In the genomic region with DNA sequence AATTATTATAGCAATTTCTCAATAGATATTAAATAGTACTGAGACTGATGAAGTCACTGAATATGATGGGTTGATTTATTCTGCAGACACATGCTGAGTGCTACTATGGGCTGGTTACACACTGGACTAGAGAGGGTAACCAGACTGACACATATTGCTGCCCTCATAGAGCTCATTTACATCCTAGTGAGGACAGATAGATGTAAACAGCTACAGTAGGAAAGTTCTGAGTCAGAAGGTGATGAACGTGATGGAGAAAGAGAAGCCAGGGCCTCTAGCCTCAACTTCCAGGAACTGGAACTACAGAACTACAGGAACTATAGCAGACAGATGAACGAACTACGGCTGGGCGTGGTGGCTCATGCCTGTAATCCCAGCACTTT, we compare ENCODE assay signal across 27 cellular contexts. TPM values are rescaled to one million over a fixed set of nuclear protein-coding genes. Genes with fewer than 3 reads are reported as not detected.
DNase-seq lines count a peak whose midpoint lies in the region; ATAC-seq, FAIRE-seq and TF ChIP-seq lines count a peak whose summit lies in the region.
"Had no signal": no experiment of that assay in that cellular context is flagged by ENCODE, and none has a peak within 500 bp of the region (broad histone marks: within the 10 kb centered on the region; RNA-seq: fewer than 3 reads in every experiment).

No MANE protein-coding gene starts in this region.

- H3K27me3 Mint-ChIP-seq in T-helper 17 cell = peaks cover 4% of the 10 kb centered on the region

- H3K27ac ChIP-seq in HepG2 (ENCODE audit: extremely low read length, insufficient read depth, low read length) (no peak overlapping the region), right lobe of liver (no peak overlapping the region), kidney (ENCODE audit: low read depth in 2 of 2, low read length in 2 of 2) (no peak overlapping the region)
- H3K27ac ChIP-seq: 22Rv1, colonic mucosa, KMS-11, left lung, tibial nerve had no signal

- H3K4me3 Mint-ChIP-seq in T-helper 17 cell = no peak overlapping the region
- H3K4me3 Mint-ChIP-seq: nephron progenitor cell; stimulated activated naive CD8-positive, alpha-beta T cell treated with anti-CD3 and anti-CD28 coated beads, Interleukin-15, Interleukin-2, amounts not matched to agents 100 ng/mL and 50 ng/mL, for 24 hours had no signal

- DNase-seq in NCI-H2227 treated with DMSO at 0.1 percent for 48 hours (lab: John Stamatoyannopoulos, UW) (peak; percentile 41), NCI-H2227 (lab: John Stamatoyannopoulos, UW; ENCODE audit: unreplicated experiment) (no peak), HepG2 (ENCODE audit: low spot score) (no peak), right lobe of liver (no peak), iPS-NIHi11 (ENCODE audit: low spot score) (peak; percentile 0), T-helper 17 cell (no peak), kidney (no peak)
- DNase-seq: activated CD4-positive, alpha-beta T cell treated with anti-CD3 and anti-CD28 coated beads for 4 hours; AML-193; colonic mucosa; GOT3; midbrain; NCI-H1092; NCI-H1930; nephron progenitor cell; NK-92 treated with Interleukin-12 subunit alpha and Interleukin-12 subunit beta, amount 100 ng/mL, for 24 hours had no signal

- no peak for TF ChIP-seq RAD21 in HepG2 (CRISPR knock-in tag; IDR thresholded peaks at IDR 0.05)

- H3K27me3 ChIP-seq in HepG2 (ENCODE audit: control insufficient read depth in 1 of 2, insufficient read depth in 2 of 2, low read length in 2 of 2) = peaks cover 0 to 13% of the 10 kb centered on the region in 2 experiments; a peak in 1 of 5 replicates
- no peaks in the 10 kb centered on the region for H3K27me3 ChIP-seq in right lobe of liver
- H3K27me3 ChIP-seq: colonic mucosa, left lung, tibial nerve had no signal

- CTCF ChIA-PET in HepG2 (lab: Yijun Ruan, JAX; ENCODE audit: low intra/inter-chr PET ratio, low total read pairs) = no interaction called here

- no peak for ATAC-seq in HepG2
- no peak for ATAC-seq in right lobe of liver
- ATAC-seq in T-helper 17 cell = no peak
- no peak for ATAC-seq in GM21825 (IDR thresholded peaks at IDR 0.05; ENCODE audit: unreplicated experiment)
- ATAC-seq: left lung had no signal

- H3K4me1 Mint-ChIP-seq in T-helper 17 cell = peaks cover 7% of the 10 kb centered on the region

- H3K9ac ChIP-seq in HepG2 (ENCODE audit: insufficient read depth, low read depth, low read length) (no peak overlapping the region), kidney (ENCODE audit: low read length in 2 of 2) (no peak overlapping the region)
- H3K9ac ChIP-seq: KMS-11 had no signal

- H3K4me2 ChIP-seq in HepG2 (ENCODE audit: low read depth, low read length) = peak overlapping the region; percentile 12; the same call in 1 of the 2 replicates
- H3K4me2 ChIP-seq: KMS-11 had no signal

- H3K4me1 ChIP-seq in HepG2 (ENCODE audit: insufficient read depth, low read length) (peaks cover 14% of the 10 kb centered on the region), right lobe of liver (no peaks in the 10 kb centered on the region), kidney (ENCODE audit: control insufficient read depth in 1 of 2, insufficient read depth in 1 of 2, low read depth in 1 of 2, low read length in 2 of 2) (no peaks in the 10 kb centered on the region)

- H3K36me3 ChIP-seq in HepG2 (replicated peaks in 1 of 2; ENCODE audit: control insufficient read depth in 1 of 2, insufficient read depth in 2 of 2, low read length in 2 of 2) (no peaks in the 10 kb centered on the region), right lobe of liver (no peaks in the 10 kb centered on the region), kidney (ENCODE audit: control insufficient read depth in 1 of 2, insufficient read depth in 2 of 2, low read length in 2 of 2) (no peaks in the 10 kb centered on the region)
- H3K36me3 ChIP-seq: colonic mucosa, left lung, tibial nerve had no signal

- in situ Hi-C loops in HepG2 (cut with HindIII; ENCODE audit: extremely low pct_ligation_motif_present, low pct_unique_long_range_greater_than_20kb) = no loop called here

- intact Hi-C loops in HepG2 (cut with micrococcal nuclease; ENCODE audit: unreplicated experiment) = no loop called here
- intact Hi-C loops in right lobe of liver (cut with DNase I) = loop anchor here in 1 of 2 donors (10.0 kb wide), 1 partner anchor 203 kb away; no protein-coding TSS in a partner anchor
- intact Hi-C loops in kidney (cut with DNase I) = no loop called here

- BruUV-seq in HepG2 (replicated peaks; lab: Mats Ljungman, UMichigan) = no TSS peak

- H3K9me3 ChIP-seq in HepG2 (ENCODE audit: low read length) (no peaks in the 10 kb centered on the region), right lobe of liver (no peaks in the 10 kb centered on the region), T-helper 17 cell (ENCODE audit: control insufficient read depth, low read length, poor library complexity, severe bottlenecking) (no peaks in the 10 kb centered on the region), kidney (ENCODE audit: control insufficient read depth in 1 of 2, low read length in 2 of 2) (no peaks in the 10 kb centered on the region)
- H3K9me3 ChIP-seq: colonic mucosa, left lung, tibial nerve had no signal

- H3K27ac Mint-ChIP-seq in T-helper 17 cell = no peak overlapping the region
- H3K27ac Mint-ChIP-seq: nephron progenitor cell; stimulated activated naive CD8-positive, alpha-beta T cell treated with anti-CD3 and anti-CD28 coated beads, Interleukin-15, Interleukin-2, amounts not matched to agents 100 ng/mL and 50 ng/mL, for 24 hours had no signal

- TF ChIP-seq EP300 in HepG2 (IDR thresholded peaks at IDR 0.05; ENCODE audit: low read depth in 2 of 2, low read length in 2 of 2) (no peak), HepG2 (CRISPR knock-in tag; IDR thresholded peaks at IDR 0.05; ENCODE audit: borderline replicate concordance) (no peak)

- POLR2A ChIA-PET in HepG2 (lab: Yijun Ruan, JAX) = interaction anchor here (0.6 to 1.6 kb wide), 5 partner anchors 10 to 83 kb away, joined by 3 to 6 read pairs (median 4); a partner anchor contains a TSS

- H3K36me3 Mint-ChIP-seq in T-helper 17 cell (ENCODE audit: low read depth) = peaks cover 2% of the 10 kb centered on the region
- H3K36me3 Mint-ChIP-seq: brain had no signal

- H3K4me3 ChIP-seq in HepG2 (replicated peaks in 1 of 3; ENCODE audit: insufficient read depth in 1 of 3, low read depth in 2 of 3, low read length in 3 of 3) (no peak overlapping the region), right lobe of liver (no peak overlapping the region), kidney (ENCODE audit: low read length in 2 of 2) (no peak overlapping the region)
- H3K4me3 ChIP-seq: colonic mucosa, left lung, tibial nerve had no signal

- TF ChIP-seq POLR2A in HepG2 (IDR thresholded peaks at IDR 0.05; ENCODE audit: insufficient read depth in 1 of 2, low read depth in 2 of 2, low read length in 2 of 2) (no peak), right lobe of liver (IDR thresholded peaks at IDR 0.05) (no peak)

- FAIRE-seq in HepG2 (lab: Jason Lieb, UNC) (no peak), kidney (lab: Jason Lieb, UNC) (no peak)
- FAIRE-seq: GM12891, GM19239 had no signal

- H3K79me2 ChIP-seq in HepG2 (ENCODE audit: insufficient read depth, low read length) = no peaks in the 10 kb centered on the region

- WGBS in HepG2 (ENCODE audit: low lambda C conversion rate) = 39% methylated on average over 4 of the region's 4 CpGs
- 52% methylated on average over 4 of the region's 4 CpGs for WGBS in right lobe of liver (ENCODE audit: insufficient coverage, low coverage, low lambda C conversion rate, missing lambda C conversion rate)

- H2AFZ ChIP-seq in HepG2 (ENCODE audit: low read length) = no peak overlapping the region

- TF ChIP-seq CTCF in HepG2 (CRISPR knock-in tag; IDR thresholded peaks at IDR 0.05) (no peak), right lobe of liver (IDR thresholded peaks at IDR 0.05) (no peak), kidney (IDR thresholded peaks at IDR 0.05; ENCODE audit: borderline replicate concordance, extremely low read depth, insufficient read depth) (no peak)

- no peaks in the 10 kb centered on the region for H4K20me1 ChIP-seq in HepG2 (ENCODE audit: insufficient read depth, low read length)

RNA-seq across cellular contexts. Expression of a gene that starts 6.0 kb away (rescaled TPM):
- 0.09 TPM in 1 of 2 replicates, not detected in the other for total RNA-seq in HepG2 (2016; rRNA removed; fragmentation: Illumina TruSeq; extraction: Trizol)
- not detected in 2 replicates for total RNA-seq in HepG2 (2016; cell fraction: cytosol; rRNA removed; fragmentation: Illumina TruSeq; extraction: Trizol; ENCODE audit: low read depth)
- total RNA-seq in HepG2 (2016; cell fraction: insoluble cytoplasmic fraction; rRNA removed; fragmentation: Illumina TruSeq; extraction: Trizol) = 0.17 TPM in 1 of 2 replicates, not detected in the other
- not detected in 2 replicates for total RNA-seq in HepG2 (2016; cell fraction: membrane; rRNA removed; fragmentation: Illumina TruSeq; extraction: Trizol)
- total RNA-seq in HepG2 (2016; cell fraction: nucleus; rRNA removed; fragmentation: Illumina TruSeq; extraction: Trizol) = 0.16 TPM in 1 of 2 replicates, not detected in the other
- 0.29 and 0.34 TPM in 2 replicates for polyA plus RNA-seq in HepG2 (2011; rRNA removed)
- polyA plus RNA-seq in HepG2 (2011; cell fraction: cytosol; rRNA removed) = 0.08 and 0.30 TPM in 2 replicates
- 4.2 and 5.7 TPM in 2 replicates for polyA plus RNA-seq in HepG2 (2011; cell fraction: nucleus; rRNA removed)
- 0.19 and 0.35 TPM in 2 replicates for polyA plus RNA-seq in HepG2 (2012)
- polyA plus RNA-seq in HepG2 (2016; cell fraction: cytosol; fragmentation: Illumina TruSeq; extraction: Trizol; ENCODE audit: low read depth) = 0.17 TPM in 1 of 2 replicates, not detected in the other
- 0.19 TPM in 1 of 2 replicates, not detected in the other for polyA plus RNA-seq in HepG2 (2016; cell fraction: insoluble cytoplasmic fraction; fragmentation: Illumina TruSeq; extraction: Trizol; ENCODE audit: low read depth)
- polyA plus RNA-seq in HepG2 (2016; cell fraction: membrane; fragmentation: Illumina TruSeq; extraction: Trizol; ENCODE audit: low read depth) = 0.08 and 0.22 TPM in 2 replicates
- polyA plus RNA-seq in HepG2 (2016; cell fraction: nucleus; fragmentation: Illumina TruSeq; extraction: Trizol; ENCODE audit: insufficient read depth, low read depth) = 0.52 and 0.55 TPM in 2 replicates
- 0.30 and 0.86 TPM in 2 replicates for polyA minus RNA-seq in HepG2 (2011; rRNA and poly(A)+ RNA removed; ENCODE audit: low replicate concordance)
- not detected in 2 replicates for polyA minus RNA-seq in HepG2 (2011; cell fraction: cytosol; rRNA and poly(A)+ RNA removed)
- polyA minus RNA-seq in HepG2 (2011; cell fraction: nucleus; rRNA and poly(A)+ RNA removed) = 0.75 and 1.4 TPM in 2 replicates
- under 1 TPM in 3 of 6 experiments, not detected in 3; 0.16 to 0.37 (median 0.31) TPM for total RNA-seq in right lobe of liver
- total RNA-seq in T-helper 17 cell = under 1 TPM; 0.27 to 0.34 TPM
- total RNA-seq in kidney = 1.0 TPM
- polyA plus RNA-seq in kidney (ENCODE audit: insufficient read depth, low read depth, low replicate concordance) = 0.43 TPM
- total RNA-seq: glomerular endothelial cell had no signal

RNA-seq across cellular contexts. Expression of a gene that starts 30.2 kb away (rescaled TPM):
- total RNA-seq in HepG2 (2016; rRNA removed; fragmentation: Illumina TruSeq; extraction: Trizol) (383 and 458 TPM in 2 replicates), right lobe of liver (100 to 1,000 TPM; 219 to 503 (median 313) TPM), T-helper 17 cell (100 to 1,000 TPM; 642 to 738 TPM), kidney (705 TPM)
- 49.6 and 56.4 TPM in 2 replicates for total RNA-seq in HepG2 (2016; cell fraction: cytosol; rRNA removed; fragmentation: Illumina TruSeq; extraction: Trizol; ENCODE audit: low read depth)
- total RNA-seq in HepG2 (2016; cell fraction: insoluble cytoplasmic fraction; rRNA removed; fragmentation: Illumina TruSeq; extraction: Trizol) = 365 and 431 TPM in 2 replicates
- 92.4 and 99.4 TPM in 2 replicates for total RNA-seq in HepG2 (2016; cell fraction: membrane; rRNA removed; fragmentation: Illumina TruSeq; extraction: Trizol)
- 154 and 171 TPM in 2 replicates for total RNA-seq in HepG2 (2016; cell fraction: nucleus; rRNA removed; fragmentation: Illumina TruSeq; extraction: Trizol)
- polyA plus RNA-seq in HepG2 (2011; rRNA removed) (347 and 379 TPM in 2 replicates), kidney (ENCODE audit: insufficient read depth, low read depth, low replicate concordance) (846 TPM)
- polyA plus RNA-seq in HepG2 (2011; cell fraction: cytosol; rRNA removed) = 649 and 884 TPM in 2 replicates
- 218 and 244 TPM in 2 replicates for polyA plus RNA-seq in HepG2 (2011; cell fraction: nucleus; rRNA removed)
- 289 and 295 TPM in 2 replicates for polyA plus RNA-seq in HepG2 (2012)
- 112 and 116 TPM in 2 replicates for polyA plus RNA-seq in HepG2 (2016; cell fraction: cytosol; fragmentation: Illumina TruSeq; extraction: Trizol; ENCODE audit: low read depth)
- polyA plus RNA-seq in HepG2 (2016; cell fraction: insoluble cytoplasmic fraction; fragmentation: Illumina TruSeq; extraction: Trizol; ENCODE audit: low read depth) = 879 and 1,116 TPM in 2 replicates
- polyA plus RNA-seq in HepG2 (2016; cell fraction: membrane; fragmentation: Illumina TruSeq; extraction: Trizol; ENCODE audit: low read depth) = 173 and 178 TPM in 2 replicates
- 427 and 437 TPM in 2 replicates for polyA plus RNA-seq in HepG2 (2016; cell fraction: nucleus; fragmentation: Illumina TruSeq; extraction: Trizol; ENCODE audit: insufficient read depth, low read depth)
- 360 and 1,083 TPM in 2 replicates for polyA minus RNA-seq in HepG2 (2011; rRNA and poly(A)+ RNA removed; ENCODE audit: low replicate concordance)
- polyA minus RNA-seq in HepG2 (2011; cell fraction: cytosol; rRNA and poly(A)+ RNA removed) = 284 and 320 TPM in 2 replicates
- polyA minus RNA-seq in HepG2 (2011; cell fraction: nucleus; rRNA and poly(A)+ RNA removed) = 153 and 218 TPM in 2 replicates

RNA-seq across cellular contexts. Expression of a gene that starts 32.5 kb away (rescaled TPM):
- total RNA-seq in HepG2 (2016; rRNA removed; fragmentation: Illumina TruSeq; extraction: Trizol) = 13.2 and 25.6 TPM in 2 replicates
- total RNA-seq in HepG2 (2016; cell fraction: cytosol; rRNA removed; fragmentation: Illumina TruSeq; extraction: Trizol; ENCODE audit: low read depth) = 9.1 and 9.8 TPM in 2 replicates
- total RNA-seq in HepG2 (2016; cell fraction: insoluble cytoplasmic fraction; rRNA removed; fragmentation: Illumina TruSeq; extraction: Trizol) = 10.0 and 23.4 TPM in 2 replicates
- 9.8 and 11.9 TPM in 2 replicates for total RNA-seq in HepG2 (2016; cell fraction: membrane; rRNA removed; fragmentation: Illumina TruSeq; extraction: Trizol)
- 33.1 and 33.6 TPM in 2 replicates for total RNA-seq in HepG2 (2016; cell fraction: nucleus; rRNA removed; fragmentation: Illumina TruSeq; extraction: Trizol)
- 30.2 and 43.6 TPM in 2 replicates for polyA plus RNA-seq in HepG2 (2011; rRNA removed)
- polyA plus RNA-seq in HepG2 (2011; cell fraction: cytosol; rRNA removed) = 9.6 and 15.1 TPM in 2 replicates
- polyA plus RNA-seq in HepG2 (2011; cell fraction: nucleus; rRNA removed) = 256 and 293 TPM in 2 replicates
- 17.9 and 34.3 TPM in 2 replicates for polyA plus RNA-seq in HepG2 (2012)
- polyA plus RNA-seq in HepG2 (2016; cell fraction: cytosol; fragmentation: Illumina TruSeq; extraction: Trizol; ENCODE audit: low read depth) = 5.3 and 7.5 TPM in 2 replicates
- polyA plus RNA-seq in HepG2 (2016; cell fraction: insoluble cytoplasmic fraction; fragmentation: Illumina TruSeq; extraction: Trizol; ENCODE audit: low read depth) = 10.0 and 14.2 TPM in 2 replicates
- 9.0 and 9.4 TPM in 2 replicates for polyA plus RNA-seq in HepG2 (2016; cell fraction: membrane; fragmentation: Illumina TruSeq; extraction: Trizol; ENCODE audit: low read depth)
- 70.1 TPM in 2 replicates for polyA plus RNA-seq in HepG2 (2016; cell fraction: nucleus; fragmentation: Illumina TruSeq; extraction: Trizol; ENCODE audit: insufficient read depth, low read depth)
- 21.4 and 58.7 TPM in 2 replicates for polyA minus RNA-seq in HepG2 (2011; rRNA and poly(A)+ RNA removed; ENCODE audit: low replicate concordance)
- polyA minus RNA-seq in HepG2 (2011; cell fraction: cytosol; rRNA and poly(A)+ RNA removed) = 5.5 and 5.8 TPM in 2 replicates
- polyA minus RNA-seq in HepG2 (2011; cell fraction: nucleus; rRNA and poly(A)+ RNA removed) = 60.9 and 66.5 TPM in 2 replicates
- total RNA-seq in right lobe of liver = 10 to 100 TPM; 14.0 to 25.6 (median 19.7) TPM
- 10 to 100 TPM; 44.9 to 55.0 TPM for total RNA-seq in T-helper 17 cell
- 54.9 TPM for total RNA-seq in kidney
- 31.2 TPM for polyA plus RNA-seq in kidney (ENCODE audit: insufficient read depth, low read depth, low replicate concordance)

RNA-seq across cellular contexts. Expression of a gene that starts 40.9 kb away (rescaled TPM):
- total RNA-seq in HepG2 (2016; rRNA removed; fragmentation: Illumina TruSeq; extraction: Trizol) (not detected in 2 replicates), right lobe of liver (not detected), T-helper 17 cell (under 1 TPM in 1 of 2 donors, not detected in 1; 0.39 TPM), kidney (6.6 TPM)
- total RNA-seq in HepG2 (2016; cell fraction: cytosol; rRNA removed; fragmentation: Illumina TruSeq; extraction: Trizol; ENCODE audit: low read depth) = not detected in 2 replicates
- total RNA-seq in HepG2 (2016; cell fraction: insoluble cytoplasmic fraction; rRNA removed; fragmentation: Illumina TruSeq; extraction: Trizol) = not detected in 2 replicates
- not detected in 2 replicates for total RNA-seq in HepG2 (2016; cell fraction: membrane; rRNA removed; fragmentation: Illumina TruSeq; extraction: Trizol)
- total RNA-seq in HepG2 (2016; cell fraction: nucleus; rRNA removed; fragmentation: Illumina TruSeq; extraction: Trizol) = not detected in 2 replicates
- polyA plus RNA-seq in HepG2 (2011; rRNA removed) (0.01 and 0.04 TPM in 2 replicates), kidney (ENCODE audit: insufficient read depth, low read depth, low replicate concordance) (6.7 TPM)
- not detected in 2 replicates for polyA plus RNA-seq in HepG2 (2011; cell fraction: cytosol; rRNA removed)
- 0.03 TPM in 1 of 2 replicates, not detected in the other for polyA plus RNA-seq in HepG2 (2011; cell fraction: nucleus; rRNA removed)
- not detected in 2 replicates for polyA plus RNA-seq in HepG2 (2012)
- not detected in 2 replicates for polyA plus RNA-seq in HepG2 (2016; cell fraction: cytosol; fragmentation: Illumina TruSeq; extraction: Trizol; ENCODE audit: low read depth)
- polyA plus RNA-seq in HepG2 (2016; cell fraction: insoluble cytoplasmic fraction; fragmentation: Illumina TruSeq; extraction: Trizol; ENCODE audit: low read depth) = not detected in 2 replicates
- not detected in 2 replicates for polyA plus RNA-seq in HepG2 (2016; cell fraction: membrane; fragmentation: Illumina TruSeq; extraction: Trizol; ENCODE audit: low read depth)
- not detected in 2 replicates for polyA plus RNA-seq in HepG2 (2016; cell fraction: nucleus; fragmentation: Illumina TruSeq; extraction: Trizol; ENCODE audit: insufficient read depth, low read depth)
- polyA minus RNA-seq in HepG2 (2011; rRNA and poly(A)+ RNA removed; ENCODE audit: low replicate concordance) = not detected in 2 replicates
- polyA minus RNA-seq in HepG2 (2011; cell fraction: cytosol; rRNA and poly(A)+ RNA removed) = not detected in 2 replicates
- polyA minus RNA-seq in HepG2 (2011; cell fraction: nucleus; rRNA and poly(A)+ RNA removed) = not detected in 2 replicates
- total RNA-seq: glomerular endothelial cell, NCI-H460, tibial nerve had no signal

RNA-seq across cellular contexts. Expression of a gene that starts 44.8 kb away (rescaled TPM):
- total RNA-seq in HepG2 (2016; rRNA removed; fragmentation: Illumina TruSeq; extraction: Trizol) (3.7 and 7.4 TPM in 2 replicates), right lobe of liver (10 to 100 TPM in 1 of 6 experiments, 1 to 10 TPM in 5; 5.1 to 13.9 (median 7.8) TPM), T-helper 17 cell (1 to 10 TPM; 5.1 to 8.0 TPM), kidney (64.2 TPM)
- total RNA-seq in HepG2 (2016; cell fraction: cytosol; rRNA removed; fragmentation: Illumina TruSeq; extraction: Trizol; ENCODE audit: low read depth) = 15.2 and 15.7 TPM in 2 replicates
- total RNA-seq in HepG2 (2016; cell fraction: insoluble cytoplasmic fraction; rRNA removed; fragmentation: Illumina TruSeq; extraction: Trizol) = 3.7 and 8.2 TPM in 2 replicates
- total RNA-seq in HepG2 (2016; cell fraction: membrane; rRNA removed; fragmentation: Illumina TruSeq; extraction: Trizol) = 12.4 and 16.0 TPM in 2 replicates
- 7.8 and 14.5 TPM in 2 replicates for total RNA-seq in HepG2 (2016; cell fraction: nucleus; rRNA removed; fragmentation: Illumina TruSeq; extraction: Trizol)
- polyA plus RNA-seq in HepG2 (2011; rRNA removed) (29.7 and 34.3 TPM in 2 replicates), kidney (ENCODE audit: insufficient read depth, low read depth, low replicate concordance) (60.0 TPM)
- polyA plus RNA-seq in HepG2 (2011; cell fraction: cytosol; rRNA removed) = 17.6 and 22.8 TPM in 2 replicates
- polyA plus RNA-seq in HepG2 (2011; cell fraction: nucleus; rRNA removed) = 150 and 216 TPM in 2 replicates
- 12.1 and 14.4 TPM in 2 replicates for polyA plus RNA-seq in HepG2 (2012)
- 19.2 and 19.9 TPM in 2 replicates for polyA plus RNA-seq in HepG2 (2016; cell fraction: cytosol; fragmentation: Illumina TruSeq; extraction: Trizol; ENCODE audit: low read depth)
- 5.8 and 5.9 TPM in 2 replicates for polyA plus RNA-seq in HepG2 (2016; cell fraction: insoluble cytoplasmic fraction; fragmentation: Illumina TruSeq; extraction: Trizol; ENCODE audit: low read depth)
- polyA plus RNA-seq in HepG2 (2016; cell fraction: membrane; fragmentation: Illumina TruSeq; extraction: Trizol; ENCODE audit: low read depth) = 18.0 and 19.9 TPM in 2 replicates
- polyA plus RNA-seq in HepG2 (2016; cell fraction: nucleus; fragmentation: Illumina TruSeq; extraction: Trizol; ENCODE audit: insufficient read depth, low read depth) = 20.2 and 23.5 TPM in 2 replicates
- polyA minus RNA-seq in HepG2 (2011; rRNA and poly(A)+ RNA removed; ENCODE audit: low replicate concordance) = 2.1 and 18.1 TPM in 2 replicates
- polyA minus RNA-seq in HepG2 (2011; cell fraction: cytosol; rRNA and poly(A)+ RNA removed) = 4.1 and 4.8 TPM in 2 replicates
- 14.5 and 17.7 TPM in 2 replicates for polyA minus RNA-seq in HepG2 (2011; cell fraction: nucleus; rRNA and poly(A)+ RNA removed)

Comparison
In these comparisons a context has a peak if more than half of its experiments do, and no peak if none do; other contexts are left out.
1. DNase-seq: peak in NCI-H2227 treated with DMSO at 0.1 percent for 48 hours (single experiment) and iPS-NIHi11 (single experiment); none in NCI-H2227 (single experiment), HepG2 (single experiment), right lobe of liver (0 of 3), T-helper 17 cell (0 of 3) and kidney (single experiment).